ENCODE assay signal across 1 cellular context in genomic region chr22:19823638-19824196, GRCh38.
TF ChIP-seq lines count a peak whose summit lies in the region.

No MANE protein-coding gene starts in this region.

TF ChIP-seq in HepG2, 621 proteins besides CTCF, POLR2A, EP300 and RAD21 (continued from another document):
- TF ChIP-seq HMGXB3 (CRISPR knock-in tag; IDR thresholded peaks at IDR 0.05; ENCODE audit: borderline replicate concordance) (0 out of 2 replicates have a peak, but pooled peaks have one; percentile 0), TBP (CRISPR knock-in tag; IDR thresholded peaks at IDR 0.05) (no peak), MZF1 (CRISPR knock-in tag; IDR thresholded peaks at IDR 0.05; ENCODE audit: borderline replicate concordance) (0 out of 2 replicates have a peak, but pooled peaks have one; percentile 84), ZFYVE20 (CRISPR knock-in tag; IDR thresholded peaks at IDR 0.05; ENCODE audit: borderline replicate concordance, low read depth) (no peak), ZNF34 (CRISPR knock-in tag; IDR thresholded peaks at IDR 0.05; ENCODE audit: borderline replicate concordance) (no peak), ZBTB20 (CRISPR knock-in tag; IDR thresholded peaks at IDR 0.05; ENCODE audit: borderline replicate concordance, low read depth) (0 out of 2 replicates have a peak, but pooled peaks have one; percentile 11), HNF1A (IDR thresholded peaks at IDR 0.05; ENCODE audit: low read depth) (no peak), HNF1A (CRISPR knock-in tag; IDR thresholded peaks at IDR 0.05; ENCODE audit: borderline replicate concordance) (peak; percentile 13; the same call in 1 of the 2 replicates), ZNF883 (CRISPR knock-in tag; IDR thresholded peaks at IDR 0.05; ENCODE audit: not compliant biosample characterization) (no peak), U2AF2 (IDR thresholded peaks at IDR 0.05; ENCODE audit: low read depth, low read length) (no peak), ZBTB2 (CRISPR knock-in tag; IDR thresholded peaks at IDR 0.05; ENCODE audit: low read depth) (peak; percentile 31; the same call in 1 of the 2 replicates), ZMYM4 (CRISPR knock-in tag; IDR thresholded peaks at IDR 0.05) (0 out of 2 replicates have a peak, but pooled peaks have one; percentile 4), SNAI1 (CRISPR knock-in tag; IDR thresholded peaks at IDR 0.05; ENCODE audit: borderline replicate concordance) (0 out of 2 replicates have a peak, but pooled peaks have one; percentile 8), SP4 (CRISPR knock-in tag; IDR thresholded peaks at IDR 0.05) (peak; percentile 4; the same call in 1 of the 2 replicates), ZNF605 (CRISPR knock-in tag; IDR thresholded peaks at IDR 0.05) (0 out of 2 replicates have a peak, but pooled peaks have one; percentile 7), SP5 (CRISPR knock-in tag; IDR thresholded peaks at IDR 0.05; ENCODE audit: borderline replicate concordance, low read depth) (peak; percentile 22; the same call in 1 of the 2 replicates), ZNF530 (CRISPR knock-in tag; IDR thresholded peaks at IDR 0.05; ENCODE audit: low read depth) (no peak), SP1 (IDR thresholded peaks at IDR 0.05) (no peak), SP1 (CRISPR knock-in tag; IDR thresholded peaks at IDR 0.05) (peak; percentile 23; the same call in 1 of the 2 replicates), ZFP37 (CRISPR knock-in tag; IDR thresholded peaks at IDR 0.05; ENCODE audit: borderline replicate concordance) (no peak), CREB1 (IDR thresholded peaks at IDR 0.05) (no peak), CREB1 (CRISPR knock-in tag; IDR thresholded peaks at IDR 0.05) (no peak)
TF ChIP-seq in HepG2: peak in this region for 42.
